8 cellular contexts compared by ENCODE assay signal in the genomic region with DNA sequence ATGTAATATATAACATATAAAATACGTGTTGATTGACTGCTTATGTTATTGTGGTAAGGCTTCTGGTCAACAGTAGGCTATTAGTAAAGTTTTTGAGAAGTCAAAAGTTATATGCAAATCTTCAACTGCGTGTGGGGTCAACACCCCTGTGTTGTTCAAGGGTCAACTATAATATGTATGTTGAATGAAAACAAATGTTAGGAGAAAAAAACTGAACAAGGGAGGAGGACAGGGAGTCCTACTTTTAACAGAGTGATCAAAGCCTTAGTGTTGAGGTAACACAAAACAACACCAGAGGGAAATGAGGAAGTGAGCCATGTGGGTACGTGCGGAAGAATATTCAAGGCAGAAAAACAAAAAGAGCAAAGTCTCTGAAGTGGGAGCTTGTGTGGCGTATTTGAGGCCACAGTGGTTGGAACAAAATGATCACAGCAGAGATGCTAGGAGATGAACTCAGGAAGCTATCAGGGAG.
DNase-seq lines count a peak whose midpoint lies in the region; ATAC-seq lines count a peak whose summit lies in the region.

No MANE protein-coding gene starts in this region.

- CTCF ChIA-PET in activated CD4-positive, alpha-beta T cell treated with anti-CD3 and anti-CD28 coated beads, Interleukin-2, amount 10 ng/mL, durations not matched to agents 7 days and 5 days (lab: Charles Lee): interaction anchor here (1.0 to 1.1 kb wide), 2 partner anchors 12 to 18 kb away, joined by 3 to 6 read pairs; no protein-coding TSS in a partner anchor

- H3K27ac Mint-ChIP-seq in activated CD4-positive, alpha-beta T cell treated with anti-CD3 and anti-CD28 coated beads, Interleukin-2, amount 10 ng/mL, durations not matched to agents 7 days and 5 days: peak overlapping the region; percentile 88

- peak; percentile 91 for ATAC-seq in HG03442 (IDR thresholded peaks at IDR 0.05; ENCODE audit: unreplicated experiment)

- peak overlapping the region; percentile 43 for H3K4me3 Mint-ChIP-seq in activated CD4-positive, alpha-beta T cell treated with anti-CD3 and anti-CD28 coated beads, Interleukin-2, amount 10 ng/mL, durations not matched to agents 7 days and 5 days

- DNase-seq in NCI-H1694 treated with DMSO at 0.1 percent for 48 hours (lab: John Stamatoyannopoulos, UW): peak; percentile 2
- DNase-seq in NCI-H1694 (lab: John Stamatoyannopoulos, UW): no peak
- DNase-seq in activated CD4-positive, alpha-beta T cell treated with anti-CD3 and anti-CD28 coated beads, Interleukin-2, amount 10 ng/mL, durations not matched to agents 7 days and 5 days: peak; percentile 83
- DNase-seq in medulla oblongata (ENCODE audit: extremely low spot score): peak; percentile 55
- no peak for DNase-seq in DMS114 treated with DMSO at 0.1 percent for 48 hours (lab: John Stamatoyannopoulos, UW; ENCODE audit: unreplicated experiment)
- DNase-seq in NCI-H82 (lab: John Stamatoyannopoulos, UW): no peak
- no peak for DNase-seq in COLO829 (ENCODE audit: low spot score)

- H3K4me1 Mint-ChIP-seq in activated CD4-positive, alpha-beta T cell treated with anti-CD3 and anti-CD28 coated beads, Interleukin-2, amount 10 ng/mL, durations not matched to agents 7 days and 5 days: peaks cover 41% of the 10 kb centered on the region

- H3K27me3 Mint-ChIP-seq in activated CD4-positive, alpha-beta T cell treated with anti-CD3 and anti-CD28 coated beads, Interleukin-2, amount 10 ng/mL, durations not matched to agents 7 days and 5 days: no peaks in the 10 kb centered on the region

- peaks cover 18% of the 10 kb centered on the region for H3K36me3 Mint-ChIP-seq in activated CD4-positive, alpha-beta T cell treated with anti-CD3 and anti-CD28 coated beads, Interleukin-2, amount 10 ng/mL, durations not matched to agents 7 days and 5 days (ENCODE audit: low read depth)

- POLR2A ChIA-PET in activated CD4-positive, alpha-beta T cell treated with anti-CD3 and anti-CD28 coated beads, Interleukin-2, amount 10 ng/mL, durations not matched to agents 7 days and 5 days (lab: Charles Lee): interaction anchor here (0.6 kb wide), 1 partner anchor 19 kb away, joined by 3 read pairs; no protein-coding TSS in a partner anchor

- H3K9me3 Mint-ChIP-seq in activated CD4-positive, alpha-beta T cell treated with anti-CD3 and anti-CD28 coated beads, Interleukin-2, amount 10 ng/mL, durations not matched to agents 7 days and 5 days: peaks cover 10% of the 10 kb centered on the region

Comparison
In these comparisons a context has a peak if more than half of its experiments do, and no peak if none do; other contexts are left out.
1. DNase-seq: peak in NCI-H1694 treated with DMSO at 0.1 percent for 48 hours (single experiment), activated CD4-positive, alpha-beta T cell treated with anti-CD3 and anti-CD28 coated beads, Interleukin-2, amount 10 ng/mL, durations not matched to agents 7 days and 5 days (single experiment) and medulla oblongata (single experiment); none in NCI-H1694 (single experiment), DMS114 treated with DMSO at 0.1 percent for 48 hours (single experiment), NCI-H82 (single experiment) and COLO829 (single experiment).